ENCODE assay signal across 8 cellular contexts in genomic region chr17:5419356-5419958, GRCh38. TPM values are rescaled to one million over a fixed set of nuclear protein-coding genes. Genes with fewer than 3 reads are reported as not detected.
DNase-seq lines count a peak whose midpoint lies in the region; ATAC-seq, FAIRE-seq and TF ChIP-seq lines count a peak whose summit lies in the region.

Gene NUP88 (minus strand): TSS chr17:5419662. CDS start chr17:5419650, 12 bp downstream.

- peak within 1 kb of the TSS; percentile 91 for H3K4me2 ChIP-seq in OCI-LY7 (ENCODE audit: low read length)
- peak within 1 kb of the TSS; percentile 95 for H3K4me2 ChIP-seq in endothelial cell of umbilical vein (ENCODE audit: insufficient read depth, low read length)

- H3K27ac ChIP-seq in OCI-LY7 (ENCODE audit: low read depth, low read length, poor library complexity, severe bottlenecking) (peak within 1 kb of the TSS; percentile 96), endothelial cell of umbilical vein (ENCODE audit: insufficient read depth, low read depth, low read length) (peak within 1 kb of the TSS; percentile 79)

- peaks cover 74% of the 10 kb centered on the region for H3K79me2 ChIP-seq in OCI-LY7 (ENCODE audit: insufficient read depth, low read depth, low read length)
- H3K79me2 ChIP-seq in endothelial cell of umbilical vein (ENCODE audit: control insufficient read depth, insufficient read depth, low read length): peaks cover 54% of the 10 kb centered on the region

- no peaks in the 10 kb centered on the region for H3K9me2 ChIP-seq in OCI-LY7 (ENCODE audit: insufficient read depth, low read length)

- H3K9me1 ChIP-seq in endothelial cell of umbilical vein (replicated peaks; ENCODE audit: control insufficient read depth, extremely low read depth, insufficient read depth, low read length): no peaks in the 10 kb centered on the region

- CTCF ChIA-PET in OCI-LY7 (lab: Charles Lee; ENCODE audit: unreplicated experiment) (interaction anchor here (0.7 to 1.0 kb wide), 2 partner anchors 19 to 44 kb away, joined by 4 read pairs; partner anchors contain the start of gene C1QBP), endothelial cell of umbilical vein (lab: Charles Lee) (interaction anchor here (1.0 to 1.3 kb wide), 2 partner anchors 20 to 22 kb away, joined by 5 to 27 read pairs; partner anchors contain the start of gene C1QBP)

- TF ChIP-seq CTCF in D721Med (IDR thresholded peaks at IDR 0.05; ENCODE audit: insufficient read depth, missing control alignments): no peak
- TF ChIP-seq CTCF in OCI-LY7 (conservative IDR thresholded peaks at IDR 0.05; ENCODE audit: low read length): no peak
- no peak for TF ChIP-seq CTCF in endothelial cell of umbilical vein (IDR thresholded peaks at IDR 0.05; ENCODE audit: extremely low read depth in 1 of 2, insufficient read depth in 1 of 2, low read depth in 1 of 2, low read length in 2 of 2)

- peak within 1 kb of the TSS; percentile 88 for H3K4me3 ChIP-seq in OCI-LY7 (ENCODE audit: low read depth, low read length, poor library complexity, severe bottlenecking)
- H3K4me3 ChIP-seq in endothelial cell of umbilical vein (replicated peaks in 1 of 3; ENCODE audit: insufficient read depth in 1 of 3, low read depth in 1 of 3, low read length in 3 of 3): peak within 1 kb of the TSS; percentile 75 to 94 (median 89)

- H3K4me1 ChIP-seq in OCI-LY7 (ENCODE audit: insufficient read depth, low read length, poor library complexity, severe bottlenecking): peaks cover 31% of the 10 kb centered on the region
- peaks cover 13% of the 10 kb centered on the region for H3K4me1 ChIP-seq in endothelial cell of umbilical vein (ENCODE audit: control insufficient read depth, extremely low read depth, insufficient read depth, low read length)

- POLR2A ChIA-PET in OCI-LY7 (lab: Charles Lee): interaction anchor here (0.6 to 1.0 kb wide), 6 partner anchors 10 to 136 kb away, joined by 3 to 4 read pairs (median 4); partner anchors contain the start of gene C1QBP
- POLR2A ChIA-PET in endothelial cell of umbilical vein (lab: Charles Lee): interaction anchor here (0.6 to 1.3 kb wide), 4 partner anchors 19 to 100 kb away, joined by 4 to 9 read pairs (median 4); partner anchors contain the start of genes C1QBP, DERL2 and MIS12

- intact Hi-C loops in OCI-LY7 (cut with micrococcal nuclease; ENCODE audit: unreplicated experiment): loop anchor here (1.0 to 5.0 kb wide), 6 partner anchors 19 to 229 kb away; partner anchors contain the start of genes C1QBP, DERL2, DHX33 and MIS12
- intact Hi-C loops in endothelial cell of umbilical vein (cut with micrococcal nuclease): loop anchor here (1.0 to 5.0 kb wide), 4 partner anchors 20 to 172 kb away; partner anchors contain the start of genes C1QBP, DERL2, MIS12 and RABEP1

- dilution Hi-C loops in endothelial cell of umbilical vein (cut with MboI; ENCODE audit: extremely low pct_ligation_motif_present, low sequenced_read_pairs): no loop called here

- H3K36me3 ChIP-seq in OCI-LY7 (ENCODE audit: insufficient read depth, low read length): peaks cover 71% of the 10 kb centered on the region
- H3K36me3 ChIP-seq in endothelial cell of umbilical vein (ENCODE audit: control insufficient read depth in 2 of 2, extremely low read depth in 1 of 2, insufficient read depth in 2 of 2, low read length in 2 of 2): peaks cover 10 to 12% of the 10 kb centered on the region in 2 experiments

- peak; percentile 81 for ATAC-seq in GM21526 (IDR thresholded peaks at IDR 0.05; ENCODE audit: low FRiP score, unreplicated experiment)

- H4K20me1 ChIP-seq in OCI-LY7 (ENCODE audit: insufficient read depth, low read length): peaks cover 14% of the 10 kb centered on the region
- H4K20me1 ChIP-seq in endothelial cell of umbilical vein (replicated peaks; ENCODE audit: control insufficient read depth, extremely low read depth, insufficient read depth, low read length): no peaks in the 10 kb centered on the region

- peak within 1 kb of the TSS; percentile 63; the same call in 1 of the 2 replicates for H2AFZ ChIP-seq in OCI-LY7 (ENCODE audit: low read length)
- peak within 1 kb of the TSS; percentile 88 for H2AFZ ChIP-seq in endothelial cell of umbilical vein (ENCODE audit: low read depth, low read length)

- DNase-seq in D721Med (ENCODE audit: insufficient read length, low spot score) (peak; percentile 88), HuH-7.5 (ENCODE audit: low spot score) (peak; percentile 87), OCI-LY7 (ENCODE audit: low spot score) (peak; percentile 98), activated T-cell treated with anti-CD3 and anti-CD28 coated beads for 1 hour (ENCODE audit: low read depth) (peak; percentile 90), endothelial cell of umbilical vein (ENCODE audit: low read depth, low spot score) (peak; percentile 99), middle frontal gyrus (ENCODE audit: extremely low spot score, low spot score) (peak; percentile 97)
- peak; percentile 91 to 92 for DNase-seq in stimulated activated CD8-positive, alpha-beta memory T cell treated with anti-CD3 and anti-CD28 coated beads, Interleukin-2, amount 100 ng/mL, for 48 hours (ENCODE audit: low read depth in 2 of 2)

- BruUV-seq in OCI-LY7 (replicated peaks; lab: Mats Ljungman, UMichigan) (TSS peak; percentile 28), endothelial cell of umbilical vein (replicated peaks; lab: Mats Ljungman, UMichigan) (TSS peak; percentile 62)

- peak within 1 kb of the TSS; percentile 91 for H3K9ac ChIP-seq in endothelial cell of umbilical vein (replicated peaks; ENCODE audit: extremely low read depth, insufficient read depth, low read length)

- FAIRE-seq in D721Med (lab: Jason Lieb, UNC) (no peak), endothelial cell of umbilical vein (lab: Jason Lieb, UNC) (peak; percentile 90)

- peak; percentile 49 for TF ChIP-seq POLR2A in endothelial cell of umbilical vein (IDR thresholded peaks at IDR 0.05; ENCODE audit: low read depth, low read length)

- H3K27me3 ChIP-seq in endothelial cell of umbilical vein (ENCODE audit: control insufficient read depth in 2 of 2, insufficient read depth in 2 of 2, low read length in 2 of 2): no peaks in the 10 kb centered on the region

- H3K9me3 ChIP-seq in OCI-LY7 (ENCODE audit: low read length) (no peaks in the 10 kb centered on the region), endothelial cell of umbilical vein (replicated peaks; ENCODE audit: control insufficient read depth, insufficient read depth, low read length) (no peaks in the 10 kb centered on the region)

TF ChIP-seq in endothelial cell of umbilical vein, 7 proteins besides CTCF, POLR2A, EP300 and RAD21:
- TF ChIP-seq EZH2 (IDR thresholded peaks at IDR 0.05; ENCODE audit: borderline replicate concordance, low read depth, low read length, severe bottlenecking) (no peak), POLR2AphosphoS5 (IDR thresholded peaks at IDR 0.05; ENCODE audit: insufficient read depth, low read depth, low read length) (peak; percentile 79), MAX (IDR thresholded peaks at IDR 0.05; ENCODE audit: insufficient read depth, insufficient read length) (peak; percentile 38), MYC (IDR thresholded peaks at IDR 0.05; ENCODE audit: low read depth, low read length) (no peak), GATA2 (IDR thresholded peaks at IDR 0.05; ENCODE audit: insufficient read depth, insufficient read length, low read depth, low read length) (no peak), JUN (IDR thresholded peaks at IDR 0.05; ENCODE audit: borderline replicate concordance, insufficient read depth, insufficient read length, low read depth) (no peak), FOS (IDR thresholded peaks at IDR 0.05; ENCODE audit: borderline replicate concordance, insufficient read depth, low read length) (no peak)

RNA-seq across cellular contexts. Expression of gene NUP88, which starts in this region (rescaled TPM):
- total RNA-seq in OCI-LY7 (2014; rRNA removed; shearing (Covaris generic)): 214 and 238 TPM in 2 replicates
- total RNA-seq in OCI-LY7 (2022): 262 and 267 TPM in 2 replicates
- 87.4 and 95.8 TPM in 2 replicates for total RNA-seq in endothelial cell of umbilical vein
- 50.9 and 52.5 TPM in 2 replicates for polyA plus RNA-seq in endothelial cell of umbilical vein
- polyA plus RNA-seq in endothelial cell of umbilical vein (2011; cell fraction: cytosol; rRNA removed): 82.1 and 85.3 TPM in 2 replicates
- polyA plus RNA-seq in endothelial cell of umbilical vein (2011; cell fraction: nucleus; rRNA removed): 71.3 and 83.8 TPM in 2 replicates
- polyA plus RNA-seq in endothelial cell of umbilical vein (2012): 58.0 and 90.2 TPM in 2 replicates
- polyA minus RNA-seq in endothelial cell of umbilical vein: 72.8 and 98.6 TPM in 2 replicates
- 90.5 TPM for polyA minus RNA-seq in endothelial cell of umbilical vein (2011; cell fraction: cytosol; rRNA and poly(A)+ RNA removed)
- 64.0 and 71.0 TPM in 2 replicates for polyA minus RNA-seq in endothelial cell of umbilical vein (2011; cell fraction: nucleus; rRNA and poly(A)+ RNA removed)

Comparison
In these comparisons a context has a peak if more than half of its experiments do, and no peak if none do; other contexts are left out.
1. Peak in every context shown above with its lines: DNase-seq, ATAC-seq, H3K4me3 ChIP-seq and H3K27ac ChIP-seq.